ENCODE assay signal across 1 cellular context in genomic region chr5:137997726-137998213, GRCh38.
A peak's percentile ranks its signal among the peaks of the same experiment; 100 is the strongest.
TF ChIP-seq lines count a peak whose summit lies in the region.

No MANE protein-coding gene starts in this region.

TF ChIP-seq in HepG2, 621 proteins besides CTCF, POLR2A, EP300 and RAD21 (continued from another document):
- no peak for TF ChIP-seq ETS1 (CRISPR knock-in tag; IDR thresholded peaks at IDR 0.05)
- TF ChIP-seq IRX3 (CRISPR knock-in tag; IDR thresholded peaks at IDR 0.05; ENCODE audit: borderline replicate concordance, low read depth): no peak
- TF ChIP-seq ZNF382 (CRISPR knock-in tag; IDR thresholded peaks at IDR 0.05; ENCODE audit: borderline replicate concordance): no peak
- no peak for TF ChIP-seq FOXC1 (CRISPR knock-in tag; IDR thresholded peaks at IDR 0.05; ENCODE audit: borderline replicate concordance)
- 0 out of 2 replicates have a peak, but pooled peaks have one; percentile 47 for TF ChIP-seq FOSL2 (CRISPR knock-in tag; IDR thresholded peaks at IDR 0.05)
- TF ChIP-seq E2F1 (CRISPR knock-in tag; IDR thresholded peaks at IDR 0.05): no peak
- TF ChIP-seq NCOA1 (CRISPR knock-in tag; IDR thresholded peaks at IDR 0.05): no peak
- TF ChIP-seq ATF7 (IDR thresholded peaks at IDR 0.05): no peak
- no peak for TF ChIP-seq ATF7 (CRISPR knock-in tag; IDR thresholded peaks at IDR 0.05)
TF ChIP-seq in HepG2: peak in this region for 2.
